ENCODE assay signal across 8 cellular contexts in the genomic region with DNA sequence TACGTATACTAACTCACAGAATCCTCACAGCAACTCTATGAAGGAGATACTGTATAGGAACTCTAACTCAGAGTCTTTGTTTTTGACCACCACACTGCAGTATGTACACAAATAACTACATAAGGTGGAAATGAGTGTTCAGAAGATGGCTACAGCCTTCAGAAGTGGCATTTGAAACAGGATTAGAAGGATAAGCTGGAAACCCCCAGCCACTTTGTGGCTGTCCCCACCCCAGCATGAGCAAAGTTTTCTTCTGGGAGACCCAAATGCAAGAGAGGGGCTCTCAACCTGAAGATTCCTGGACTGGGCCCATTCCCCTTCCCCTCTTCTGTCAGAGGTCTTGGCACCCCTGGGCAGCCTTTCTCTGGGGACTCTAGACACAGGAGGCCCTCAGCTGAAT. TPM values are rescaled to one million over a fixed set of nuclear protein-coding genes. Genes with fewer than 3 reads are reported as not detected.
A peak's percentile ranks its signal among the peaks of the same experiment; 100 is the strongest.
DNase-seq lines count a peak whose midpoint lies in the region; ATAC-seq, FAIRE-seq and TF ChIP-seq lines count a peak whose summit lies in the region.

No MANE protein-coding gene starts in this region.

- TF ChIP-seq CTCF in GM12865 (IDR thresholded peaks at IDR 0.05; ENCODE audit: insufficient read depth, low read depth, low read length, missing control alignments) (no peak), VCaP (conservative IDR thresholded peaks at IDR 0.05) (no peak), esophagus squamous epithelium (IDR thresholded peaks at IDR 0.05) (no peak)

- peak; percentile 58 for DNase-seq in GM12865 (ENCODE audit: low read depth)
- no peak for DNase-seq in esophagus squamous epithelium (lab: John Stamatoyannopoulos, UW)
- no peak for DNase-seq in small intestine
- DNase-seq in NCI-H774 (lab: John Stamatoyannopoulos, UW) = no peak
- no peak for DNase-seq in DMS53 treated with DMSO at 0.1 percent for 48 hours (lab: John Stamatoyannopoulos, UW; ENCODE audit: unreplicated experiment)

- TF ChIP-seq POLR2A in esophagus squamous epithelium (IDR thresholded peaks at IDR 0.05) = no peak

- no peak for FAIRE-seq in small intestine (lab: Jason Lieb, UNC)

- H3K27ac ChIP-seq in VCaP (peak overlapping the region; percentile 97), esophagus squamous epithelium (peak overlapping the region; percentile 92 to 100 (median 98)), small intestine (ENCODE audit: low read depth in 1 of 2, low read length in 1 of 2) (peak overlapping the region; percentile 91 to 97)

- H3K27me3 ChIP-seq in esophagus squamous epithelium (no peaks in the 10 kb centered on the region), small intestine (ENCODE audit: control insufficient read depth in 2 of 2, insufficient read depth in 2 of 2, low read length in 2 of 2) (no peaks in the 10 kb centered on the region)

- intact Hi-C loops in esophagus squamous epithelium (cut with DNase I) = no loop called here

- H3K9me3 ChIP-seq in esophagus squamous epithelium (no peaks in the 10 kb centered on the region), small intestine (ENCODE audit: control insufficient read depth, low read depth) (no peaks in the 10 kb centered on the region)

- ATAC-seq in GM18519 (IDR thresholded peaks at IDR 0.05; ENCODE audit: low FRiP score, unreplicated experiment) (no peak), GM21576 (IDR thresholded peaks at IDR 0.05; ENCODE audit: unreplicated experiment) (no peak)

- H3K36me3 ChIP-seq in esophagus squamous epithelium (no peaks in the 10 kb centered on the region), small intestine (ENCODE audit: control insufficient read depth in 2 of 2, insufficient read depth in 2 of 2, low read length in 2 of 2) (no peaks in the 10 kb centered on the region)

- H3K4me1 ChIP-seq in esophagus squamous epithelium = peaks cover 82 to 89% (median 86%) of the 10 kb centered on the region in 3 donors
- H3K4me1 ChIP-seq in small intestine (ENCODE audit: control insufficient read depth in 2 of 2, insufficient read depth in 1 of 2, low read depth in 1 of 2, low read length in 1 of 2) = peaks cover 21 to 70% of the 10 kb centered on the region in 2 donors

- WGBS in esophagus squamous epithelium, 2 donors = 78 to 84% methylated on average over 1 of the region's 1 CpG
- 82 to 100% (median 93%) methylated on average over 1 of the region's 1 CpG for WGBS in small intestine, 3 donors

- H3K4me3 ChIP-seq in GM12865 (ENCODE audit: low read depth, low read length) (peak overlapping the region; percentile 73), esophagus squamous epithelium (peak overlapping the region in 3 of 4 donors; percentile 72 to 94 (median 88)), small intestine (ENCODE audit: low read depth in 1 of 2, low read length in 2 of 2) (peak overlapping the region; percentile 27 to 88)

RNA-seq across cellular contexts. Expression of gene PNMA1, which starts 43.2 kb away (rescaled TPM):
- 10 to 100 TPM in 1 of 4 donors, 1 to 10 TPM in 3; 4.2 to 13.9 (median 7.2) TPM for total RNA-seq in esophagus squamous epithelium
- polyA plus RNA-seq in small intestine = 10 to 100 TPM; 10.8 to 23.5 (median 17.0) TPM
